17 cellular contexts compared by ENCODE assay signal in the genomic region with DNA sequence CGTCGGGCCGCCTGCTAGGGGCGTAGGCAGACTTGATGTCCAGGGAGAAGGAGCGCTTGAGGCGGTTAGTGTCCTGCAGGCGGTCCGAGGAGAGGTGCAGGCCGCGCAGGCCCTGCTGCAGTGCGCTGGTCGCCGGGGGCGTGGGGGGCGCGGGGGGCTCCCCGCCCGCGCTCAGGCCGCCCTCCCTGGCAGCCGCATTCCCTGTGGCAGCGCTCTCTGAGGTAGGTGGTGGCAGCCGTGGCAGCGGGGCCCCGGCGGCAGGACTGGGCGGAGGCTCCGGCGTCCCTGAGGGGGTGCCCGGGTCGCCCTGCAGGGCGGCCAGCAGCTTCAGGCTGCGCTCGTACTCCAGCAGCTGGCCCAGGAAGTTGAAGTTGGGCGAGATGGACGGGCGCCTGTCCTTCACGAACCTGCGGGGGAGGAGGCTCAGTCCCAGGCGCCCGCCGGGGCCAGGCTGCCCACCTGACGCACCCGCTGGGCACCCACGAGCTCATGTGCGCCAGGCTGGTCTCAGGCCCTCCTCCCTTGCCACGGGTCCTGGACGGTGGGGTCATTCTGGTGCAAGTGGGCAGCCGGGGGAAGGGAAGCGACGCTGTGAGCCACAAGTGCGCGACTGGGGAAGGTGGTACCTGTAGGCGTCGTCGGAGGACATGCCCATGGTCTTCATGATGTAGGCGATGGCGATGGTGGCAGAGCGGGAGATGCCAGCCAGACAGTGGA. TPM values are rescaled to one million over a fixed set of nuclear protein-coding genes. Genes with fewer than 3 reads are reported as not detected.
DNase-seq lines count a peak whose midpoint lies in the region; ATAC-seq and TF ChIP-seq lines count a peak whose summit lies in the region.
"Had no signal": no experiment of that assay in that cellular context is flagged by ENCODE, and none has a peak within 500 bp of the region (broad histone marks: within the 10 kb centered on the region; RNA-seq: fewer than 3 reads in every experiment).

No MANE protein-coding gene starts in this region.

- no peak for ATAC-seq in HCT116
- no peak for ATAC-seq in GM21367 (IDR thresholded peaks at IDR 0.05; ENCODE audit: unreplicated experiment)
- no peak for ATAC-seq in HG02763 (IDR thresholded peaks at IDR 0.05; ENCODE audit: unreplicated experiment)

- TF ChIP-seq POLR2A in HCT116 (IDR thresholded peaks at IDR 0.05; ENCODE audit: borderline replicate concordance, extremely low read depth, insufficient read depth, insufficient read length): no peak
- no peak for TF ChIP-seq POLR2A in stomach (IDR thresholded peaks at IDR 0.05)

- H3K27me3 ChIP-seq in HCT116 (ENCODE audit: insufficient read depth, low read length) (no peaks in the 10 kb centered on the region), colonic mucosa (no peaks in the 10 kb centered on the region), layer of hippocampus (ENCODE audit: control insufficient read depth, insufficient read depth, low read length) (no peaks in the 10 kb centered on the region), stomach (peaks cover 0 to 36% (median 0%) of the 10 kb centered on the region in 3 donors)

- TF ChIP-seq EP300 in stomach (IDR thresholded peaks at IDR 0.05): no peak

- no peak overlapping the region for H3K4me2 ChIP-seq in HCT116 (ENCODE audit: low read length)

- H3K27ac Mint-ChIP-seq in nephron progenitor cell: no peak overlapping the region

- no TSS peak for BruUV-seq in HCT116 (replicated peaks; lab: Mats Ljungman, UMichigan)

- no peak overlapping the region for H3K4me3 Mint-ChIP-seq in nephron progenitor cell

- intact Hi-C loops in HCT116 (cut with micrococcal nuclease) (no loop called here), colonic mucosa (cut with DNase I) (no loop called here), stomach (cut with DNase I; ENCODE audit: low total_unique reads) (no loop called here)

- H3K36me3 Mint-ChIP-seq in nephron progenitor cell (ENCODE audit: low read depth): no peaks in the 10 kb centered on the region

- POLR2A ChIA-PET in HCT116 (lab: Charles Lee): interaction anchor here (0.6 to 1.5 kb wide), 2 partner anchors 17 to 62 kb away, joined by 4 to 8 read pairs; no protein-coding TSS in a partner anchor

- TF ChIP-seq CTCF in HCT116 (IDR thresholded peaks at IDR 0.05 in 2 of 3, conservative IDR thresholded peaks at IDR 0.05 in 1 of 3; ENCODE audit: borderline replicate concordance in 1 of 3, insufficient read depth in 1 of 3, low read depth in 2 of 3, low read length in 2 of 3) (no peak), colonic mucosa (IDR thresholded peaks at IDR 0.05) (no peak), stomach (IDR thresholded peaks at IDR 0.05) (no peak), nephron progenitor cell (IDR thresholded peaks at IDR 0.05) (no peak)

- H3K9me3 ChIP-seq in HCT116 (ENCODE audit: control insufficient read depth in 1 of 2, insufficient read depth in 1 of 2, low read depth in 1 of 2, low read length in 2 of 2) (no peaks in the 10 kb centered on the region), colonic mucosa (no peaks in the 10 kb centered on the region), stomach (no peaks in the 10 kb centered on the region)

- DNase-seq in HCT116 (ENCODE audit: low read depth, low spot score): no peak
- no peak for DNase-seq in colonic mucosa
- no peak for DNase-seq in stomach
- no peak for DNase-seq in stimulated activated CD4-positive, alpha-beta T cell treated with anti-CD3 and anti-CD28 coated beads, Interleukin-2, amount 100 ng/mL, for 24 hours
- DNase-seq in nephron progenitor cell: no peak
- DNase-seq: activated CD4-positive, alpha-beta T cell treated with anti-CD3 and anti-CD28 coated beads, Interleukin-2, amount 50 U/mL, for 48 hours; Calu3; GDM1; MM.1S; NCI-H2081 treated with DMSO at 0.1 percent for 48 hours; NCI-H748 treated with DMSO at 0.1 percent for 48 hours; stimulated activated CD4-positive, alpha-beta T cell treated with anti-CD3 and anti-CD28 coated beads, Interleukin-1b, Interleukin-23, amount 100 ng/mL, for 48 hours had no signal

- H3K4me3 ChIP-seq in HCT116 (replicated peaks in 1 of 2; ENCODE audit: low read depth in 1 of 2, low read length in 2 of 2) (no peak overlapping the region), colonic mucosa (no peak overlapping the region), stomach (no peak overlapping the region)

- H3K4me1 ChIP-seq in HCT116 (ENCODE audit: control insufficient read depth in 1 of 2, insufficient read depth in 2 of 2, low read length in 2 of 2) (peaks cover 42 to 44% of the 10 kb centered on the region in 2 experiments), colonic mucosa (peaks cover 19% of the 10 kb centered on the region), stomach (peaks cover 30 to 64% (median 44%) of the 10 kb centered on the region in 4 donors)

- H3K27me3 Mint-ChIP-seq in nephron progenitor cell (ENCODE audit: low read depth, poor library complexity): peaks cover 82% of the 10 kb centered on the region

- 86 to 95% (median 92%) methylated on average over 33 to 59 of the region's 59 CpGs for WGBS in stomach, 5 donors

- H3K79me2 ChIP-seq in HCT116 (ENCODE audit: insufficient read depth, low read length): no peaks in the 10 kb centered on the region

- H4K20me1 ChIP-seq in HCT116 (ENCODE audit: insufficient read depth): no peaks in the 10 kb centered on the region

- no peaks in the 10 kb centered on the region for H3K9me2 ChIP-seq in HCT116 (ENCODE audit: insufficient read depth)

- no peaks in the 10 kb centered on the region for H3K4me1 Mint-ChIP-seq in nephron progenitor cell

- H3K36me3 ChIP-seq in HCT116 (ENCODE audit: control insufficient read depth in 1 of 2, insufficient read depth in 2 of 2, low read length in 2 of 2): no peaks in the 10 kb centered on the region; a peak in 1 of 4 replicates
- no peaks in the 10 kb centered on the region for H3K36me3 ChIP-seq in colonic mucosa
- peaks cover 0 to 31% (median 12%) of the 10 kb centered on the region in 4 donors for H3K36me3 ChIP-seq in stomach

- H3K27ac ChIP-seq in HCT116 (ENCODE audit: low read depth, low read length) (peak overlapping the region; percentile 43; the same call in 1 of the 2 replicates), colonic mucosa (peak overlapping the region; percentile 66), layer of hippocampus (ENCODE audit: low read depth, low read length) (peak overlapping the region; percentile 62), stomach (peak overlapping the region; percentile 2 to 94 (median 88))

- H3K9ac ChIP-seq in HCT116 (ENCODE audit: low read length) (no peak overlapping the region), colonic mucosa (ENCODE audit: low read depth in 2 of 2, low read length in 2 of 2) (peak overlapping the region in 1 of 2 donors; percentile 24)

- TF ChIP-seq RAD21 in HCT116 (IDR thresholded peaks at IDR 0.05; ENCODE audit: low read depth): no peak

- CTCF ChIA-PET in HCT116 (lab: Charles Lee): interaction anchor here (0.9 to 2.0 kb wide), 3 partner anchors 10 to 41 kb away, joined by 3 to 19 read pairs (median 9); no protein-coding TSS in a partner anchor

- H2AFZ ChIP-seq in HCT116 (ENCODE audit: low read depth, low read length, poor library complexity, severe bottlenecking): no peak overlapping the region

- RAD21 ChIA-PET in HCT116 (lab: Charles Lee; ENCODE audit: low non-redundant PET in 1 of 2, low total read pairs in 2 of 2, uncharacterized antibody in 2 of 2, unreplicated experiment in 2 of 2): no interaction called here

- H3K9me3 Mint-ChIP-seq in nephron progenitor cell: no peaks in the 10 kb centered on the region

TF ChIP-seq in HCT116, 20 proteins besides CTCF, POLR2A, EP300 and RAD21 (continues in another document):
- TF ChIP-seq CEBPB (IDR thresholded peaks at IDR 0.05; ENCODE audit: low read depth) (no peak), FOSL1 (IDR thresholded peaks at IDR 0.05; ENCODE audit: low read depth) (no peak), YY1 (IDR thresholded peaks at IDR 0.05; ENCODE audit: extremely low read depth, insufficient replicate concordance, low read depth, low read length) (no peak), SRF (IDR thresholded peaks at IDR 0.05; ENCODE audit: low read depth) (no peak), EZH2 (IDR thresholded peaks at IDR 0.05) (no peak), REST (IDR thresholded peaks at IDR 0.05; ENCODE audit: low read depth) (no peak)

RNA-seq across cellular contexts. Expression of gene DUSP8, which starts 14.7 kb away (rescaled TPM):
- 10.2 TPM for total RNA-seq in HCT116 (2021; ENCODE audit: unreplicated experiment)
- 14.7 and 19.3 TPM in 2 replicates for polyA plus RNA-seq in HCT116 (2012)
- total RNA-seq in colonic mucosa: 10 to 100 TPM; 21.8 to 33.9 TPM
- 10 to 100 TPM in 1 of 5 donors, 1 to 10 TPM in 3, under 1 TPM in 1; 0.58 to 31.6 (median 1.5) TPM for total RNA-seq in stomach
- polyA plus RNA-seq in stomach: 1 to 10 TPM; 2.4 to 2.9 (median 2.8) TPM

RNA-seq across cellular contexts. Expression of gene KRTAP5-1, which starts 27.8 kb away (rescaled TPM):
- total RNA-seq in HCT116 (2021; ENCODE audit: unreplicated experiment): not detected
- polyA plus RNA-seq in HCT116 (2012): 0.06 and 0.23 TPM in 2 replicates
- not detected for total RNA-seq in colonic mucosa
- total RNA-seq in stomach: not detected
- under 1 TPM in 1 of 3 donors, not detected in 2; 0.50 TPM for polyA plus RNA-seq in stomach
- total RNA-seq: Calu3, mononuclear cell, pulmonary artery endothelial cell had no signal

RNA-seq across cellular contexts. Expression of gene KRTAP5-2, which starts 40.8 kb away (rescaled TPM):
- total RNA-seq in HCT116 (2021; ENCODE audit: unreplicated experiment): not detected
- 0.05 and 0.06 TPM in 2 replicates for polyA plus RNA-seq in HCT116 (2012)
- total RNA-seq in colonic mucosa: not detected
- not detected for total RNA-seq in stomach
- polyA plus RNA-seq in stomach: not detected
- total RNA-seq: Calu3, mononuclear cell, pulmonary artery endothelial cell had no signal

RNA-seq across cellular contexts. Expression of gene KRTAP5-3, which starts 50.9 kb away (rescaled TPM):
- total RNA-seq in HCT116 (2021; ENCODE audit: unreplicated experiment) (not detected), colonic mucosa (not detected), stomach (not detected)
- polyA plus RNA-seq in HCT116 (2012): not detected in 2 replicates
- not detected for polyA plus RNA-seq in stomach
- total RNA-seq: Calu3, mononuclear cell, pulmonary artery endothelial cell had no signal
